Comparison of ENCODE assay signal across 8 cellular contexts in genomic region chr15:89068325-89068784, GRCh38. TPM values are rescaled to one million over a fixed set of nuclear protein-coding genes. Genes with fewer than 3 reads are reported as not detected.
DNase-seq lines count a peak whose midpoint lies in the region; ATAC-seq and TF ChIP-seq lines count a peak whose summit lies in the region.

No MANE protein-coding gene starts in this region.

- no peak overlapping the region for H3K4me3 ChIP-seq in epithelial cell of esophagus (ENCODE audit: low read length)

- TF ChIP-seq CTCF in epithelial cell of esophagus (IDR thresholded peaks at IDR 0.05; ENCODE audit: insufficient read depth, low read depth, low read length, missing control alignments) (no peak), endothelial cell (IDR thresholded peaks at IDR 0.05; ENCODE audit: unreplicated experiment) (no peak)

- H3K36me3 Mint-ChIP-seq in endothelial cell (ENCODE audit: low read depth, unreplicated experiment) = peaks cover 15% of the 10 kb centered on the region

- in situ Hi-C loops in SK-MEL-5 (cut with HindIII; ENCODE audit: low pct_unique_long_range_greater_than_20kb, low sequenced_read_pairs) = no loop called here

- peaks cover 9% of the 10 kb centered on the region for H3K9me3 Mint-ChIP-seq in endothelial cell (ENCODE audit: unreplicated experiment)

- H3K27me3 Mint-ChIP-seq in endothelial cell (ENCODE audit: unreplicated experiment) = peaks cover 1% of the 10 kb centered on the region

- no peak overlapping the region for H3K27ac Mint-ChIP-seq in endothelial cell (ENCODE audit: unreplicated experiment)

- H3K4me3 Mint-ChIP-seq in endothelial cell (ENCODE audit: unreplicated experiment) = no peak overlapping the region

- DNase-seq in activated T-cell treated with anti-CD3 and anti-CD28 coated beads for 24 hours (ENCODE audit: low read depth) (peak; percentile 47), SK-MEL-5 (ENCODE audit: low read depth, low spot score) (peak; percentile 61), epithelial cell of esophagus (ENCODE audit: low read depth) (peak; percentile 66), NCI-H146 (lab: John Stamatoyannopoulos, UW) (no peak), endothelial cell (ENCODE audit: low spot score) (no peak)
- no peak for DNase-seq in activated T-cell treated with anti-CD3 and anti-CD28 coated beads, Interleukin-2, amount 50 U/mL, for 1 hour
- DNase-seq in stimulated activated CD8-positive, alpha-beta memory T cell treated with anti-CD3 and anti-CD28 coated beads, Interleukin-15, amount 100 ng/mL, for 4 hours (ENCODE audit: low read depth in 2 of 2) = peak; percentile 17 to 27

- no peaks in the 10 kb centered on the region for H3K4me1 Mint-ChIP-seq in endothelial cell (ENCODE audit: unreplicated experiment)

- peak; percentile 89 for ATAC-seq in HG03039 (IDR thresholded peaks at IDR 0.05; ENCODE audit: unreplicated experiment)

RNA-seq across cellular contexts. Expression of gene ABHD2, which starts 19.9 kb away (rescaled TPM):
- total RNA-seq in SK-MEL-5 (2014; rRNA removed; shearing (Covaris generic)) = 42.8 and 46.7 TPM in 2 replicates
- polyA plus RNA-seq in SK-MEL-5 (2015; cell fraction: cytosol; rRNA removed) = 40.4 and 65.8 TPM in 2 replicates
- polyA plus RNA-seq in SK-MEL-5 (2015; cell fraction: nucleus; rRNA removed) = 11.7 and 19.8 TPM in 2 replicates
- total RNA-seq in endothelial cell (ENCODE audit: unreplicated experiment) = 32.3 TPM

Comparison
In these comparisons a context has a peak if more than half of its experiments do, and no peak if none do; other contexts are left out.
1. DNase-seq: peak in activated T-cell treated with anti-CD3 and anti-CD28 coated beads for 24 hours (single experiment), SK-MEL-5 (single experiment), epithelial cell of esophagus (single experiment) and stimulated activated CD8-positive, alpha-beta memory T cell treated with anti-CD3 and anti-CD28 coated beads, Interleukin-15, amount 100 ng/mL, for 4 hours (2 of 2); none in activated T-cell treated with anti-CD3 and anti-CD28 coated beads, Interleukin-2, amount 50 U/mL, for 1 hour (single experiment), NCI-H146 (single experiment) and endothelial cell (single experiment).